In genomic region chr21:39348355-39349210, GRCh38 we compare ENCODE assay signal across 8 cellular contexts. TPM values are rescaled to one million over a fixed set of nuclear protein-coding genes. Genes with fewer than 3 reads are reported as not detected.
A peak's percentile ranks its signal among the peaks of the same experiment; 100 is the strongest.
DNase-seq lines count a peak whose midpoint lies in the region; ATAC-seq, FAIRE-seq and TF ChIP-seq lines count a peak whose summit lies in the region.

A gene with protein sequence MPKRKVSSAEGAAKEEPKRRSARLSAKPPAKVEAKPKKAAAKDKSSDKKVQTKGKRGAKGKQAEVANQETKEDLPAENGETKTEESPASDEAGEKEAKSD (minus strand): TSS chr21:39349088. CDS start chr21:39348917, 171 bp downstream.

- H3K4me3 ChIP-seq in Loucy (ENCODE audit: low read length, poor library complexity, severe bottlenecking): peak within 1 kb of the TSS; percentile 98
- peak within 1 kb of the TSS; percentile 100 for H3K4me3 ChIP-seq in RWPE2 (ENCODE audit: severe bottlenecking)
- peak within 1 kb of the TSS; percentile 86 for H3K4me3 ChIP-seq in fibroblast of the aortic adventitia (ENCODE audit: low read depth, low read length)
- H3K4me3 ChIP-seq in neural cell (ENCODE audit: low read length): peak within 1 kb of the TSS; percentile 87
- peak within 1 kb of the TSS; percentile 65 to 73 (median 70) for H3K4me3 ChIP-seq in stomach

- FAIRE-seq in H54 (lab: Jason Lieb, UNC): no peak

- peaks cover 49% of the 10 kb centered on the region for H4K20me1 ChIP-seq in Loucy (ENCODE audit: insufficient read depth, low read length, poor library complexity, severe bottlenecking)
- peaks cover 12% of the 10 kb centered on the region for H4K20me1 ChIP-seq in neural cell (ENCODE audit: insufficient read depth)

- H3K4me2 ChIP-seq in Loucy (ENCODE audit: low read depth, low read length, poor library complexity, severe bottlenecking) (peak within 1 kb of the TSS; percentile 97), neural cell (ENCODE audit: low read length) (peak within 1 kb of the TSS; percentile 89)

- peak; percentile 40 for ATAC-seq in RWPE2 (ENCODE audit: low read depth)

- intact Hi-C loops in activated T-helper 2 cell treated with anti-CD3 and anti-CD28 coated beads, Interferon-gamma antibody, Interleukin-2, Interleukin-4, amounts not matched to agents 10 μg/mL and 5 μg/mL and 100 μg/mL, durations not matched to agents 14 hours and 24 hours and 36 hours (cut with micrococcal nuclease): loop anchor here (1.0 to 2.0 kb wide), 5 partner anchors 32 to 166 kb away; partner anchors contain the start of genes LCA5L and PSMG1
- intact Hi-C loops in stomach (cut with DNase I; ENCODE audit: low total_unique reads): no loop called here

- peaks cover 34% of the 10 kb centered on the region for H3K4me1 Mint-ChIP-seq in activated T-helper 2 cell treated with anti-CD3 and anti-CD28 coated beads, Interferon-gamma antibody, Interleukin-2, Interleukin-4, amounts not matched to agents 10 μg/mL and 5 μg/mL and 100 μg/mL, durations not matched to agents 14 hours and 24 hours and 36 hours (ENCODE audit: low read depth)

- H3K4me1 ChIP-seq in Loucy (ENCODE audit: insufficient read depth, low read length, poor library complexity, severe bottlenecking) (peaks cover 39% of the 10 kb centered on the region), RWPE2 (ENCODE audit: insufficient read depth, poor library complexity, severe bottlenecking) (peaks cover 24% of the 10 kb centered on the region), stomach (peaks cover 19 to 48% (median 30%) of the 10 kb centered on the region in 4 donors)

- no peak for TF ChIP-seq RAD21 in neural cell (conservative IDR thresholded peaks at IDR 0.05)

- TF ChIP-seq CTCF in Loucy (conservative IDR thresholded peaks at IDR 0.05; ENCODE audit: low read length) (no peak), RWPE2 (IDR thresholded peaks at IDR 0.05; ENCODE audit: poor library complexity, severe bottlenecking) (no peak), fibroblast of the aortic adventitia (IDR thresholded peaks at IDR 0.05; ENCODE audit: insufficient read depth, low read length) (no peak), neural cell (IDR thresholded peaks at IDR 0.05; ENCODE audit: poor library complexity, severe bottlenecking) (no peak), stomach (IDR thresholded peaks at IDR 0.05) (no peak)

- H3K4me3 Mint-ChIP-seq in activated T-helper 2 cell treated with anti-CD3 and anti-CD28 coated beads, Interferon-gamma antibody, Interleukin-2, Interleukin-4, amounts not matched to agents 10 μg/mL and 5 μg/mL and 100 μg/mL, durations not matched to agents 14 hours and 24 hours and 36 hours (ENCODE audit: low read depth): peak within 1 kb of the TSS; percentile 99

- DNase-seq in EH (ENCODE audit: low read depth) (peak; percentile 86), H54 (ENCODE audit: insufficient read length, low spot score) (peak; percentile 74), RWPE2 (ENCODE audit: low spot score) (peak; percentile 88), fibroblast of the aortic adventitia (ENCODE audit: low read depth) (peak; percentile 75), stomach (peak; percentile 88)
- peak; percentile 85 for DNase-seq in activated T-helper 2 cell treated with anti-CD3 and anti-CD28 coated beads, Interferon-gamma antibody, Interleukin-2, Interleukin-4, amounts not matched to agents 10 μg/mL and 5 μg/mL and 100 μg/mL, durations not matched to agents 14 hours and 24 hours and 36 hours (ENCODE audit: low spot score)

- H3K79me2 ChIP-seq in Loucy (ENCODE audit: insufficient read depth, low read length) (peaks cover 60% of the 10 kb centered on the region), neural cell (replicated peaks; ENCODE audit: insufficient read depth, low read length) (peaks cover 46% of the 10 kb centered on the region)

- H3K9me2 ChIP-seq in Loucy (replicated peaks; ENCODE audit: low read depth, low read length) (no peaks in the 10 kb centered on the region), neural cell (ENCODE audit: insufficient read depth, low read length) (no peaks in the 10 kb centered on the region)

- H3K9ac ChIP-seq in Loucy (ENCODE audit: low read depth, low read length, poor library complexity, severe bottlenecking) (peak within 1 kb of the TSS; percentile 99), neural cell (ENCODE audit: low read length) (peak within 1 kb of the TSS; percentile 97)

- peak within 1 kb of the TSS; percentile 92 for H3K27ac ChIP-seq in RWPE2 (ENCODE audit: poor library complexity, severe bottlenecking)
- peak within 1 kb of the TSS; percentile 98 for H3K27ac ChIP-seq in neural cell (ENCODE audit: low read length)
- H3K27ac ChIP-seq in stomach: peak within 1 kb of the TSS; percentile 87 to 99 (median 97)

- H3K9me3 ChIP-seq in Loucy (ENCODE audit: insufficient read depth, low read depth, low read length): no peaks in the 10 kb centered on the region
- no peaks in the 10 kb centered on the region for H3K9me3 ChIP-seq in RWPE2 (ENCODE audit: severe bottlenecking)
- no peaks in the 10 kb centered on the region for H3K9me3 ChIP-seq in neural cell (ENCODE audit: low read length)
- no peaks in the 10 kb centered on the region for H3K9me3 ChIP-seq in stomach

- peak within 1 kb of the TSS; percentile 96 for H2AFZ ChIP-seq in Loucy (ENCODE audit: low read length)
- H2AFZ ChIP-seq in neural cell (ENCODE audit: low read depth, low read length): peak within 1 kb of the TSS; percentile 93

- H3K27me3 ChIP-seq in Loucy (ENCODE audit: insufficient read depth, low read length, poor library complexity, severe bottlenecking) (no peaks in the 10 kb centered on the region), RWPE2 (ENCODE audit: insufficient read depth, poor library complexity, severe bottlenecking) (no peaks in the 10 kb centered on the region), neural cell (ENCODE audit: insufficient read depth, low read depth, low read length) (no peaks in the 10 kb centered on the region), stomach (no peaks in the 10 kb centered on the region)

- H3F3A ChIP-seq in Loucy (ENCODE audit: low read depth) (0 out of 2 replicates have a peak, but pooled peaks cover 7% of the 10 kb centered on the region), neural cell (ENCODE audit: insufficient read depth, low read length, poor library complexity, severe bottlenecking) (peaks cover 2% of the 10 kb centered on the region)

- peaks cover 28% of the 10 kb centered on the region for H3K36me3 ChIP-seq in Loucy (ENCODE audit: insufficient read depth, low read length)
- peaks cover 48% of the 10 kb centered on the region for H3K36me3 ChIP-seq in RWPE2 (ENCODE audit: low read depth)
- H3K36me3 ChIP-seq in neural cell (ENCODE audit: insufficient read depth, low read length): no peaks in the 10 kb centered on the region
- H3K36me3 ChIP-seq in stomach: peaks cover 3 to 22% (median 15%) of the 10 kb centered on the region in 4 donors

- H3K27ac Mint-ChIP-seq in activated T-helper 2 cell treated with anti-CD3 and anti-CD28 coated beads, Interferon-gamma antibody, Interleukin-2, Interleukin-4, amounts not matched to agents 10 μg/mL and 5 μg/mL and 100 μg/mL, durations not matched to agents 14 hours and 24 hours and 36 hours: peak within 1 kb of the TSS; percentile 100

- TF ChIP-seq POLR2A in H54 (IDR thresholded peaks at IDR 0.05; ENCODE audit: low read depth, low read length): peak; percentile 92
- TF ChIP-seq POLR2A in stomach (IDR thresholded peaks at IDR 0.05): no peak

- TF ChIP-seq EP300 in neural cell (conservative IDR thresholded peaks at IDR 0.05; ENCODE audit: poor library complexity, severe bottlenecking): peak; percentile 17
- TF ChIP-seq EP300 in stomach (IDR thresholded peaks at IDR 0.05): no peak

- H3K27me3 Mint-ChIP-seq in activated T-helper 2 cell treated with anti-CD3 and anti-CD28 coated beads, Interferon-gamma antibody, Interleukin-2, Interleukin-4, amounts not matched to agents 10 μg/mL and 5 μg/mL and 100 μg/mL, durations not matched to agents 14 hours and 24 hours and 36 hours (ENCODE audit: low read depth): peaks cover 4% of the 10 kb centered on the region

- H3K9me3 Mint-ChIP-seq in activated T-helper 2 cell treated with anti-CD3 and anti-CD28 coated beads, Interferon-gamma antibody, Interleukin-2, Interleukin-4, amounts not matched to agents 10 μg/mL and 5 μg/mL and 100 μg/mL, durations not matched to agents 14 hours and 24 hours and 36 hours: no peaks in the 10 kb centered on the region

- H3K36me3 Mint-ChIP-seq in activated T-helper 2 cell treated with anti-CD3 and anti-CD28 coated beads, Interferon-gamma antibody, Interleukin-2, Interleukin-4, amounts not matched to agents 10 μg/mL and 5 μg/mL and 100 μg/mL, durations not matched to agents 14 hours and 24 hours and 36 hours (ENCODE audit: low read depth): peaks cover 40% of the 10 kb centered on the region

- WGBS in stomach, 5 donors: 0 to 2% (median 1%) methylated on average over 43 to 115 of the region's 116 CpGs

TF ChIP-seq in neural cell, 6 proteins besides CTCF, POLR2A, EP300 and RAD21 (continues in another document):
- no peak for TF ChIP-seq SMC3 (conservative IDR thresholded peaks at IDR 0.05; ENCODE audit: poor library complexity)
- no peak for TF ChIP-seq EZH2 (IDR thresholded peaks at IDR 0.05; ENCODE audit: borderline replicate concordance, insufficient read depth, low read length, poor library complexity, severe bottlenecking)

RNA-seq across cellular contexts. Expression of the gene that starts here (rescaled TPM):
- 398 TPM in 2 replicates for total RNA-seq in activated T-helper 2 cell treated with anti-CD3 and anti-CD28 coated beads, Interferon-gamma antibody, Interleukin-2, Interleukin-4, amounts not matched to agents 10 μg/mL and 5 μg/mL and 100 μg/mL, durations not matched to agents 14 hours and 24 hours and 36 hours
- total RNA-seq in fibroblast of the aortic adventitia (ENCODE audit: low replicate concordance) (155 and 165 TPM in 2 replicates), stomach (100 to 1,000 TPM in 4 of 5 donors, 10 to 100 TPM in 1; 39.1 to 321 (median 133) TPM)
- polyA plus RNA-seq in neural cell (1,995 and 2,070 TPM in 2 replicates), stomach (100 to 1,000 TPM; 128 to 148 (median 129) TPM)
- 339 and 402 TPM in 2 replicates for polyA minus RNA-seq in neural cell

Comparison
In these comparisons a context has a peak if more than half of its experiments do, and no peak if none do; other contexts are left out.
1. Peak in every context shown above with its lines: DNase-seq, ATAC-seq, H3K4me3 ChIP-seq and H3K27ac ChIP-seq.
2. RNA of the gene that starts here (polyA plus RNA-seq): 1,995 to 2,070 TPM in neural cell; 128 to 148 TPM in stomach; every median in the first group is over 10 times any median in the second.